In the genomic region with DNA sequence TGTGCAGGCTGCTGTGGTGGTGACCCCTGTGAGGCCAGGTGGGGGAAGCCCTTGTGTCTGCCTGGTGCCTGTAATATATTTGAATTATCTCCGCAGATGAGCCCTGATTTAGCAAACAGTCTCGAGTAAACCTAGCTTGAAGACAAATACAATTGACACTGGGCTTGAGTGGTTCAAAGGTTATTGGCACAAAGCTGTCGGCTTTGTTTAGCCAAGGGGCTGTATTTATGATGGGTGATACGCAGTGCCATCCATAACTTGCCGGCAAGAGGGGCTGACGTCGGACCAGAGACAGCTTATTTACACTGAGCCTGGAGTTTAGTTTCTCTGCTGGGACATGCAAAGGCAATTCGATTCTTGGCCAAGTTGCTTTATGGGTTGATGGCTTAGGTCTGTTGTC, we compare ENCODE assay signal across 29 cellular contexts. TPM values are rescaled to one million over a fixed set of nuclear protein-coding genes. Genes with fewer than 3 reads are reported as not detected.
DNase-seq lines count a peak whose midpoint lies in the region; ATAC-seq, FAIRE-seq and TF ChIP-seq lines count a peak whose summit lies in the region.
"Had no signal": no experiment of that assay in that cellular context is flagged by ENCODE, and none has a peak within 500 bp of the region (broad histone marks: within the 10 kb centered on the region; RNA-seq: fewer than 3 reads in every experiment).

No MANE protein-coding gene starts in this region.

- in situ Hi-C loops in HepG2 (cut with HindIII; ENCODE audit: extremely low pct_ligation_motif_present, low pct_unique_long_range_greater_than_20kb) (no loop called here), GM12878 (cut with MboI) (no loop called here)

- TF ChIP-seq CTCF in HepG2 (CRISPR knock-in tag; IDR thresholded peaks at IDR 0.05) (no peak), right lobe of liver (IDR thresholded peaks at IDR 0.05) (no peak), GM12878 (IDR thresholded peaks at IDR 0.05 in 2 of 3, conservative IDR thresholded peaks at IDR 0.05 in 1 of 3; ENCODE audit: control insufficient read depth in 2 of 3, extremely low read depth in 1 of 3, insufficient read depth in 1 of 3, low read depth in 3 of 3, low read length in 3 of 3) (no peak), tibial nerve (IDR thresholded peaks at IDR 0.05) (no peak)

- TF ChIP-seq EP300 in HepG2 (IDR thresholded peaks at IDR 0.05; ENCODE audit: low read depth in 2 of 2, low read length in 2 of 2), result no peak
- no peak for TF ChIP-seq EP300 in HepG2 (CRISPR knock-in tag; IDR thresholded peaks at IDR 0.05; ENCODE audit: borderline replicate concordance)
- no peak for TF ChIP-seq EP300 in GM12878 (IDR thresholded peaks at IDR 0.05; ENCODE audit: borderline replicate concordance in 1 of 2, control insufficient read depth in 1 of 2, low read depth in 2 of 2, low read length in 2 of 2)
- no peak for TF ChIP-seq EP300 in tibial nerve (IDR thresholded peaks at IDR 0.05)

- H3K79me2 ChIP-seq in HepG2 (ENCODE audit: insufficient read depth, low read length) (no peaks in the 10 kb centered on the region), GM12878 (ENCODE audit: control insufficient read depth, insufficient read depth, low read length) (no peaks in the 10 kb centered on the region)

- H3K9me3 ChIP-seq in HepG2 (ENCODE audit: low read length) (no peaks in the 10 kb centered on the region), right lobe of liver (no peaks in the 10 kb centered on the region), GM12878 (replicated peaks; ENCODE audit: control insufficient read depth, insufficient read depth, low read length) (no peaks in the 10 kb centered on the region), tibial nerve (no peaks in the 10 kb centered on the region)
- H3K9me3 ChIP-seq: HAP-1, left lung, right atrium auricular region, testis had no signal

- peaks cover 18% of the 10 kb centered on the region for H3K4me1 ChIP-seq in HepG2 (ENCODE audit: insufficient read depth, low read length)
- no peaks in the 10 kb centered on the region for H3K4me1 ChIP-seq in right lobe of liver
- H3K4me1 ChIP-seq in GM12878 (ENCODE audit: control insufficient read depth, insufficient read depth, low read length), result peaks cover 14% of the 10 kb centered on the region
- no peaks in the 10 kb centered on the region for H3K4me1 ChIP-seq in tibial nerve
- H3K4me1 ChIP-seq: left lung, testis had no signal

- H2AFZ ChIP-seq in HepG2 (ENCODE audit: low read length) (no peak overlapping the region), GM12878 (ENCODE audit: control insufficient read depth, low read depth, low read length) (no peak overlapping the region)

- H3K27me3 Mint-ChIP-seq in activated CD4-positive, alpha-beta memory T cell treated with anti-CD3 and anti-CD28 coated beads for 36 hours, result peaks cover 43% of the 10 kb centered on the region

- RAD21 ChIA-PET in GM12878 (lab: Charles Lee; ENCODE audit: unreplicated experiment), result no interaction called here

- TF ChIP-seq RAD21 in HepG2 (CRISPR knock-in tag; IDR thresholded peaks at IDR 0.05) (no peak), GM12878 (IDR thresholded peaks at IDR 0.05; ENCODE audit: insufficient read depth, low read depth, low read length) (no peak)

- no peaks in the 10 kb centered on the region for H3K27me3 ChIP-seq in HepG2 (ENCODE audit: control insufficient read depth in 1 of 2, insufficient read depth in 2 of 2, low read length in 2 of 2)
- H3K27me3 ChIP-seq in right lobe of liver, result peaks cover 0 to 4% of the 10 kb centered on the region in 2 donors
- H3K27me3 ChIP-seq in GM12878 (replicated peaks in 1 of 2; ENCODE audit: control insufficient read depth in 2 of 2, insufficient read depth in 2 of 2, low read length in 1 of 2), result peaks cover 0 to 7% of the 10 kb centered on the region in 2 experiments
- peaks cover 0 to 53% of the 10 kb centered on the region in 2 donors for H3K27me3 ChIP-seq in tibial nerve
- H3K27me3 ChIP-seq: testis had no signal

- TF ChIP-seq POLR2A in HepG2 (IDR thresholded peaks at IDR 0.05; ENCODE audit: insufficient read depth in 1 of 2, low read depth in 2 of 2, low read length in 2 of 2), result no peak
- TF ChIP-seq POLR2A in right lobe of liver (IDR thresholded peaks at IDR 0.05), result no peak
- no peak for TF ChIP-seq POLR2A in GM12878 (IDR thresholded peaks at IDR 0.05; ENCODE audit: low read depth, low read length)
- TF ChIP-seq POLR2A in tibial nerve (IDR thresholded peaks at IDR 0.05), result no peak

- POLR2A ChIA-PET in HepG2 (lab: Yijun Ruan, JAX), result interaction anchor here (3.0 kb wide), 1 partner anchor 19 kb away, joined by 8 read pairs; no protein-coding TSS in a partner anchor
- POLR2A ChIA-PET in GM12878 (lab: Charles Lee), result no interaction called here
- POLR2A ChIA-PET in activated CD4-positive, alpha-beta memory T cell treated with anti-CD3 and anti-CD28 coated beads for 36 hours (lab: Charles Lee), result no interaction called here

- peak overlapping the region; percentile 64 for H3K4me2 ChIP-seq in HepG2 (ENCODE audit: low read depth, low read length)
- peak overlapping the region; percentile 36 for H3K4me2 ChIP-seq in GM12878 (ENCODE audit: control insufficient read depth, insufficient read depth)
- H3K4me2 ChIP-seq: smooth muscle cell had no signal

- H4K20me1 ChIP-seq in HepG2 (ENCODE audit: insufficient read depth, low read length), result no peaks in the 10 kb centered on the region
- H4K20me1 ChIP-seq in GM12878 (ENCODE audit: control insufficient read depth, insufficient read depth), result no peaks in the 10 kb centered on the region

- 3% methylated on average over 6 of the region's 8 CpGs for WGBS in HepG2 (ENCODE audit: low lambda C conversion rate)
- WGBS in right lobe of liver (ENCODE audit: insufficient coverage, low coverage, low lambda C conversion rate, missing lambda C conversion rate), result 15% methylated on average over 5 of the region's 8 CpGs
- WGBS in GM12878 (ENCODE audit: insufficient coverage, insufficient replicate concordance, low lambda C conversion rate, missing lambda C conversion rate), result 31% methylated on average over 8 of the region's 8 CpGs
- 28 to 31% methylated on average over 8 of the region's 8 CpGs for WGBS in tibial nerve, 2 donors

- H3K27ac Mint-ChIP-seq in activated CD4-positive, alpha-beta memory T cell treated with anti-CD3 and anti-CD28 coated beads for 36 hours, result no peak overlapping the region
- H3K27ac Mint-ChIP-seq: activated CD4-positive, alpha-beta memory T cell treated with anti-CD3 and anti-CD28 coated beads, Interleukin-2, amount 10 ng/mL, durations not matched to agents 7 days and 5 days; activated T-helper 1 cell treated with anti-CD3 and anti-CD28 coated beads, Interleukin-12 subunit alpha, Interleukin-12 subunit beta, Interleukin-2, Interleukin-4 antibody, amounts not matched to agents 30 ng/mL and 10 ng/mL and 1 ng/mL, durations not matched to agents 14 hours and 24 hours and 36 hours; CD4-positive, CD25-positive, alpha-beta regulatory T cell; dendritic cell treated with granulocyte-macrophage colony-stimulating factor and Interleukin-4, amounts not matched to agents 40 ng/mL and 50 ng/mL, for 4 days; stimulated activated naive CD8-positive, alpha-beta T cell treated with anti-CD3 and anti-CD28 coated beads, Interleukin-15, Interleukin-2, amounts not matched to agents 100 ng/mL and 50 ng/mL, for 24 hours had no signal

- ATAC-seq in HepG2, result peak; percentile 85
- no peak for ATAC-seq in right lobe of liver
- ATAC-seq in GM12878, result no peak
- no peak for ATAC-seq in GM18520 (IDR thresholded peaks at IDR 0.05; ENCODE audit: unreplicated experiment)
- ATAC-seq: left lung had no signal

- H3K9me3 Mint-ChIP-seq in activated CD4-positive, alpha-beta memory T cell treated with anti-CD3 and anti-CD28 coated beads for 36 hours, result no peaks in the 10 kb centered on the region
- H3K9me3 Mint-ChIP-seq: activated CD4-positive, alpha-beta memory T cell treated with anti-CD3 and anti-CD28 coated beads, Interleukin-2, amount 10 ng/mL, durations not matched to agents 7 days and 5 days; activated T-helper 1 cell treated with anti-CD3 and anti-CD28 coated beads, Interleukin-12 subunit alpha, Interleukin-12 subunit beta, Interleukin-2, Interleukin-4 antibody, amounts not matched to agents 30 ng/mL and 10 ng/mL and 1 ng/mL, durations not matched to agents 14 hours and 24 hours and 36 hours; dendritic cell treated with granulocyte-macrophage colony-stimulating factor and Interleukin-4, amounts not matched to agents 40 ng/mL and 50 ng/mL, for 4 days; stimulated activated naive CD8-positive, alpha-beta T cell treated with anti-CD3 and anti-CD28 coated beads, Interleukin-15, Interleukin-2, amounts not matched to agents 100 ng/mL and 50 ng/mL, for 24 hours had no signal

- SMC1A ChIA-PET in GM12878 (lab: Charles Lee; ENCODE audit: uncharacterized antibody, unreplicated experiment), result interaction anchor here (1.0 kb wide), 1 partner anchor 49 kb away, joined by 3 read pairs; no protein-coding TSS in a partner anchor

- intact Hi-C loops in HepG2 (cut with micrococcal nuclease; ENCODE audit: unreplicated experiment) (no loop called here), right lobe of liver (cut with DNase I) (no loop called here), GM12878 (cut with micrococcal nuclease; ENCODE audit: unreplicated experiment) (no loop called here)
- intact Hi-C loops in activated CD4-positive, alpha-beta memory T cell treated with anti-CD3 and anti-CD28 coated beads for 36 hours (cut with micrococcal nuclease), result no loop called here

- H3K4me3 ChIP-seq in HepG2 (replicated peaks in 1 of 3; ENCODE audit: insufficient read depth in 1 of 3, low read depth in 2 of 3, low read length in 3 of 3) (0 out of 6 replicates have a peak overlapping the region, but pooled peaks of 1 of the 3 experiments have one; percentile 4), right lobe of liver (no peak overlapping the region), GM12878 (no peak overlapping the region), tibial nerve (no peak overlapping the region)
- H3K4me3 ChIP-seq: HAP-1, left lung, right atrium auricular region, smooth muscle cell, testis had no signal

- H3K27ac ChIP-seq in HepG2 (ENCODE audit: extremely low read length, insufficient read depth, low read length), result no peak overlapping the region
- H3K27ac ChIP-seq in right lobe of liver, result no peak overlapping the region
- no peak overlapping the region for H3K27ac ChIP-seq in GM12878 (ENCODE audit: control insufficient read depth, insufficient read depth)
- H3K27ac ChIP-seq in tibial nerve, result no peak overlapping the region
- H3K27ac ChIP-seq: HL-60, left lung, right atrium auricular region, testis had no signal

- no TSS peak for BruUV-seq in HepG2 (replicated peaks; lab: Mats Ljungman, UMichigan)
- BruUV-seq in GM12878 (replicated peaks; lab: Mats Ljungman, UMichigan), result no TSS peak

- peak; percentile 78 for DNase-seq in HepG2 (ENCODE audit: low spot score)
- DNase-seq in right lobe of liver, result no peak
- peak; percentile 40 for DNase-seq in NCI-H748 treated with DMSO at 0.1 percent for 48 hours (lab: John Stamatoyannopoulos, UW)
- DNase-seq in GM12878 (ENCODE audit: low read depth, low spot score), result no peak
- no peak for DNase-seq in cerebellum (ENCODE audit: low spot score)
- DNase-seq in activated CD4-positive, alpha-beta memory T cell treated with anti-CD3 and anti-CD28 coated beads for 36 hours, result no peak
- no peak for DNase-seq in tibial nerve (ENCODE audit: low spot score in 2 of 2)
- DNase-seq: activated CD4-positive, alpha-beta memory T cell treated with anti-CD3 and anti-CD28 coated beads, Interleukin-2, amount 10 ng/mL, durations not matched to agents 7 days and 5 days; activated CD8-positive, alpha-beta memory T cell treated with anti-CD3 and anti-CD28 coated beads, Interleukin-2, amount 50 U/mL, for 4 hours; activated naive CD4-positive, alpha-beta T cell treated with Interleukin-2 at 50 U/mL for 16 hours; CD4-positive, CD25-positive, alpha-beta regulatory T cell; central memory CD4-positive, alpha-beta T cell; erythroblast; NCI-H1694; NCI-H2171; NCI-H524 treated with DMSO at 0.1 percent for 48 hours; testis had no signal

- no peaks in the 10 kb centered on the region for H3K36me3 Mint-ChIP-seq in activated CD4-positive, alpha-beta memory T cell treated with anti-CD3 and anti-CD28 coated beads for 36 hours
- H3K36me3 Mint-ChIP-seq: CD4-positive, CD25-positive, alpha-beta regulatory T cell had no signal

- FAIRE-seq in HepG2 (lab: Jason Lieb, UNC) (peak; percentile 87), GM12878 (lab: Jason Lieb, UNC) (no peak)
- FAIRE-seq: urothelium cell line had no signal

- no peak overlapping the region for H3K4me3 Mint-ChIP-seq in activated CD4-positive, alpha-beta memory T cell treated with anti-CD3 and anti-CD28 coated beads for 36 hours
- H3K4me3 Mint-ChIP-seq: activated CD4-positive, alpha-beta memory T cell treated with anti-CD3 and anti-CD28 coated beads, Interleukin-2, amount 10 ng/mL, durations not matched to agents 7 days and 5 days; activated T-helper 1 cell treated with anti-CD3 and anti-CD28 coated beads, Interleukin-12 subunit alpha, Interleukin-12 subunit beta, Interleukin-2, Interleukin-4 antibody, amounts not matched to agents 30 ng/mL and 10 ng/mL and 1 ng/mL, durations not matched to agents 14 hours and 24 hours and 36 hours; CD4-positive, CD25-positive, alpha-beta regulatory T cell; dendritic cell treated with granulocyte-macrophage colony-stimulating factor and Interleukin-4, amounts not matched to agents 40 ng/mL and 50 ng/mL, for 4 days; stimulated activated naive CD8-positive, alpha-beta T cell treated with anti-CD3 and anti-CD28 coated beads, Interleukin-15, Interleukin-2, amounts not matched to agents 100 ng/mL and 50 ng/mL, for 24 hours had no signal

- CTCF ChIA-PET in HepG2 (lab: Yijun Ruan, JAX; ENCODE audit: low intra/inter-chr PET ratio, low total read pairs), result no interaction called here
- CTCF ChIA-PET in GM12878 (lab: Yijun Ruan, JAX), result no interaction called here
- CTCF ChIA-PET in activated CD4-positive, alpha-beta memory T cell treated with anti-CD3 and anti-CD28 coated beads for 36 hours (lab: Charles Lee), result no interaction called here

- H3K4me1 Mint-ChIP-seq in activated CD4-positive, alpha-beta memory T cell treated with anti-CD3 and anti-CD28 coated beads for 36 hours (ENCODE audit: low read depth), result no peaks in the 10 kb centered on the region
- H3K4me1 Mint-ChIP-seq: activated CD4-positive, alpha-beta memory T cell treated with anti-CD3 and anti-CD28 coated beads, Interleukin-2, amount 10 ng/mL, durations not matched to agents 7 days and 5 days had no signal

- H3K9ac ChIP-seq in HepG2 (ENCODE audit: insufficient read depth, low read depth, low read length) (no peak overlapping the region), GM12878 (ENCODE audit: control insufficient read depth, insufficient read depth, low read length) (no peak overlapping the region)

- H3K36me3 ChIP-seq in HepG2 (replicated peaks in 1 of 2; ENCODE audit: control insufficient read depth in 1 of 2, insufficient read depth in 2 of 2, low read length in 2 of 2), result no peaks in the 10 kb centered on the region
- H3K36me3 ChIP-seq in right lobe of liver, result no peaks in the 10 kb centered on the region
- no peaks in the 10 kb centered on the region for H3K36me3 ChIP-seq in GM12878 (ENCODE audit: control insufficient read depth in 2 of 2, insufficient read depth in 2 of 2, low read length in 1 of 2)
- no peaks in the 10 kb centered on the region for H3K36me3 ChIP-seq in tibial nerve
- H3K36me3 ChIP-seq: HAP-1, left lung, right atrium auricular region had no signal

RNA-seq across cellular contexts. Expression of a gene that starts 20.0 kb away (rescaled TPM):
- 13.1 and 20.2 TPM in 2 replicates for total RNA-seq in HepG2 (2016; rRNA removed; fragmentation: Illumina TruSeq; extraction: Trizol)
- 12.8 and 17.7 TPM in 2 replicates for total RNA-seq in HepG2 (2016; cell fraction: cytosol; rRNA removed; fragmentation: Illumina TruSeq; extraction: Trizol; ENCODE audit: low read depth)
- total RNA-seq in HepG2 (2016; cell fraction: insoluble cytoplasmic fraction; rRNA removed; fragmentation: Illumina TruSeq; extraction: Trizol), result 12.5 and 19.9 TPM in 2 replicates
- 27.9 and 34.7 TPM in 2 replicates for total RNA-seq in HepG2 (2016; cell fraction: membrane; rRNA removed; fragmentation: Illumina TruSeq; extraction: Trizol)
- total RNA-seq in HepG2 (2016; cell fraction: nucleus; rRNA removed; fragmentation: Illumina TruSeq; extraction: Trizol), result 17.9 and 18.7 TPM in 2 replicates
- 11.7 and 17.0 TPM in 2 replicates for polyA plus RNA-seq in HepG2 (2011; rRNA removed)
- polyA plus RNA-seq in HepG2 (2011; cell fraction: cytosol; rRNA removed), result 13.4 and 20.2 TPM in 2 replicates
- 26.6 and 30.3 TPM in 2 replicates for polyA plus RNA-seq in HepG2 (2011; cell fraction: nucleus; rRNA removed)
- polyA plus RNA-seq in HepG2 (2012), result 6.9 and 13.4 TPM in 2 replicates
- 29.4 and 35.3 TPM in 2 replicates for polyA plus RNA-seq in HepG2 (2016; cell fraction: cytosol; fragmentation: Illumina TruSeq; extraction: Trizol; ENCODE audit: low read depth)
- polyA plus RNA-seq in HepG2 (2016; cell fraction: insoluble cytoplasmic fraction; fragmentation: Illumina TruSeq; extraction: Trizol; ENCODE audit: low read depth), result 19.1 and 27.9 TPM in 2 replicates
- 43.6 and 46.2 TPM in 2 replicates for polyA plus RNA-seq in HepG2 (2016; cell fraction: membrane; fragmentation: Illumina TruSeq; extraction: Trizol; ENCODE audit: low read depth)
- 32.5 and 33.9 TPM in 2 replicates for polyA plus RNA-seq in HepG2 (2016; cell fraction: nucleus; fragmentation: Illumina TruSeq; extraction: Trizol; ENCODE audit: insufficient read depth, low read depth)
- polyA minus RNA-seq in HepG2 (2011; rRNA and poly(A)+ RNA removed; ENCODE audit: low replicate concordance), result 19.5 and 28.2 TPM in 2 replicates
- 10.5 and 12.9 TPM in 2 replicates for polyA minus RNA-seq in HepG2 (2011; cell fraction: cytosol; rRNA and poly(A)+ RNA removed)
- 6.4 and 6.8 TPM in 2 replicates for polyA minus RNA-seq in HepG2 (2011; cell fraction: nucleus; rRNA and poly(A)+ RNA removed)
- total RNA-seq in right lobe of liver, result not detected
- total RNA-seq in GM12878 (2013; cell fraction: nucleolus; rRNA removed), result not detected in 2 replicates
- total RNA-seq in GM12878 (2014; rRNA removed), result 0.44 and 0.68 TPM in 2 replicates
- 0.18 TPM in 1 of 2 replicates, not detected in the other for total RNA-seq in GM12878 (2014; rRNA removed; fragmentation: Illumina TruSeq; extraction: Trizol)
- total RNA-seq in GM12878 (2021), result 0.77 and 1.1 TPM in 2 replicates
- not detected for polyA plus RNA-seq in GM12878 (2011; ENCODE audit: low read depth)
- polyA plus RNA-seq in GM12878 (2011; rRNA removed), result not detected in 2 replicates
- not detected in 2 replicates for polyA plus RNA-seq in GM12878 (2011; cell fraction: cytosol; rRNA removed)
- not detected in 2 replicates for polyA plus RNA-seq in GM12878 (2011; cell fraction: nucleus; rRNA removed)
- 0.18 and 0.31 TPM in 2 replicates for polyA plus RNA-seq in GM12878 (2012)
- polyA plus RNA-seq in GM12878 (2014; fragmentation: Illumina TruSeq; extraction: Trizol), result not detected in 2 replicates
- polyA plus RNA-seq in GM12878 (2014; fragmentation: Nextera tagmentation; extraction: Ambion mirVana), result not detected
- 0.96 and 1.2 TPM in 2 replicates for polyA plus RNA-seq in GM12878 (2014; rRNA removed)
- under 1 TPM; 0.16 to 0.43 TPM for polyA plus RNA-seq in GM12878 (2016; fragmentation: Nextera tagmentation; extraction: Ambion mirVana)
- polyA minus RNA-seq in GM12878 (2011; rRNA and poly(A)+ RNA removed), result not detected in 2 replicates
- polyA minus RNA-seq in GM12878 (2011; cell fraction: cytosol; rRNA and poly(A)+ RNA removed), result 1.6 and 1.9 TPM in 2 replicates
- polyA minus RNA-seq in GM12878 (2011; cell fraction: nucleus; rRNA and poly(A)+ RNA removed), result 0.96 TPM in 1 of 2 replicates, not detected in the other
- total RNA-seq in cerebellum, result not detected
- under 1 TPM; 0.14 to 0.22 TPM for total RNA-seq in activated CD4-positive, alpha-beta memory T cell treated with anti-CD3 and anti-CD28 coated beads for 36 hours
- 1 to 10 TPM; 1.1 to 5.4 (median 3.0) TPM for total RNA-seq in tibial nerve
- total RNA-seq: CD4-positive, CD25-positive, alpha-beta regulatory T cell; glomerular endothelial cell; right atrium auricular region; RPMI7951 had no signal
- polyA plus RNA-seq: CD4-positive, CD25-positive, alpha-beta regulatory T cell had no signal

Comparison
In these comparisons a context has a peak if more than half of its experiments do, and no peak if none do; other contexts are left out.
1. DNase-seq: peak in HepG2 (single experiment) and NCI-H748 treated with DMSO at 0.1 percent for 48 hours (single experiment); none in right lobe of liver (0 of 3), GM12878 (single experiment), cerebellum (single experiment), activated CD4-positive, alpha-beta memory T cell treated with anti-CD3 and anti-CD28 coated beads for 36 hours (single experiment) and tibial nerve (0 of 2).